Comparison of ENCODE assay signal across 9 cellular contexts in genomic region chr18:21194871-21195771, GRCh38. TPM values are rescaled to one million over a fixed set of nuclear protein-coding genes. Genes with fewer than 3 reads are reported as not detected.
DNase-seq lines count a peak whose midpoint lies in the region; ATAC-seq and TF ChIP-seq lines count a peak whose summit lies in the region.
"Had no signal": no experiment of that assay in that cellular context is flagged by ENCODE, and none has a peak within 500 bp of the region (broad histone marks: within the 10 kb centered on the region; RNA-seq: fewer than 3 reads in every experiment).

No MANE protein-coding gene starts in this region.

- no peaks in the 10 kb centered on the region for H4K20me1 ChIP-seq in KMS-11 (ENCODE audit: insufficient read depth)
- H4K20me1 ChIP-seq: BLaER1 had no signal

- DNase-seq in NCI-H1436 (lab: John Stamatoyannopoulos, UW): peak; percentile 17
- no peak for DNase-seq in NCI-H1436 treated with DMSO at 0.1 percent for 48 hours (lab: John Stamatoyannopoulos, UW)
- peak; percentile 26 for DNase-seq in SHP77 treated with DMSO at 0.1 percent for 48 hours (lab: John Stamatoyannopoulos, UW)
- DNase-seq in fibroblast of mammary gland (ENCODE audit: low read depth): peak; percentile 67
- no peak for DNase-seq in prostate gland (ENCODE audit: low spot score)
- DNase-seq in activated naive CD4-positive, alpha-beta T cell treated with anti-CD3 and anti-CD28 coated beads, Interleukin-2, amount 50 U/mL, for 72 hours (ENCODE audit: low spot score in 2 of 2): no peak

- H3K4me3 ChIP-seq in KMS-11 (IDR thresholded peaks at IDR 0.05; ENCODE audit: insufficient read depth, low read depth, low read length) (no peak overlapping the region), fibroblast of mammary gland (ENCODE audit: control insufficient read depth, low read depth, low read length) (no peak overlapping the region), prostate gland (no peak overlapping the region)
- H3K4me3 ChIP-seq: BLaER1 had no signal

- H3K79me2 ChIP-seq in KMS-11 (ENCODE audit: insufficient read depth, low read depth): no peaks in the 10 kb centered on the region

- peak overlapping the region; percentile 36; the same call in 1 of the 2 replicates for H3K4me2 ChIP-seq in KMS-11
- H3K4me2 ChIP-seq: BLaER1 had no signal

- H3K27ac ChIP-seq in KMS-11 (no peak overlapping the region), prostate gland (no peak overlapping the region)
- H3K27ac ChIP-seq: BLaER1 had no signal

- H3K4me1 ChIP-seq in KMS-11 (ENCODE audit: low read depth, poor library complexity, severe bottlenecking): no peaks in the 10 kb centered on the region
- no peaks in the 10 kb centered on the region for H3K4me1 ChIP-seq in prostate gland (replicated peaks)
- H3K4me1 ChIP-seq: BLaER1 had no signal

- intact Hi-C loops in prostate gland (cut with DNase I): loop anchor here (5.0 to 10.0 kb wide), 2 partner anchors 247 to 760 kb away; no protein-coding TSS in a partner anchor

- no peaks in the 10 kb centered on the region for H3K9me3 ChIP-seq in prostate gland
- H3K9me3 ChIP-seq: BLaER1 had no signal

- H3K27me3 ChIP-seq in KMS-11 (ENCODE audit: insufficient read depth, low read depth) (no peaks in the 10 kb centered on the region), prostate gland (replicated peaks; ENCODE audit: insufficient read depth) (no peaks in the 10 kb centered on the region)
- H3K27me3 ChIP-seq: BLaER1 had no signal

- H2AFZ ChIP-seq in KMS-11 (ENCODE audit: low read depth): no peak overlapping the region

- H3K36me3 ChIP-seq in KMS-11 (ENCODE audit: insufficient read depth) (no peaks in the 10 kb centered on the region), prostate gland (no peaks in the 10 kb centered on the region)
- H3K36me3 ChIP-seq: BLaER1 had no signal

- no peak overlapping the region for H3K27ac Mint-ChIP-seq in activated naive CD4-positive, alpha-beta T cell treated with anti-CD3 and anti-CD28 coated beads, Interleukin-2, amount 50 U/mL, for 72 hours

- TF ChIP-seq CTCF in KMS-11 (conservative IDR thresholded peaks at IDR 0.05; ENCODE audit: low read depth, low read length) (peak; percentile 82), fibroblast of mammary gland (conservative IDR thresholded peaks at IDR 0.05; ENCODE audit: control insufficient read depth, insufficient read depth, low read depth, low read length) (peak; percentile 66), prostate gland (IDR thresholded peaks at IDR 0.05) (peak in 3 of 4 experiments; percentile 67 to 77 (median 73))

- H3K36me3 Mint-ChIP-seq in activated naive CD4-positive, alpha-beta T cell treated with anti-CD3 and anti-CD28 coated beads, Interleukin-2, amount 50 U/mL, for 72 hours: no peaks in the 10 kb centered on the region

- TF ChIP-seq POLR2A in prostate gland (IDR thresholded peaks at IDR 0.05): no peak
- no peak for TF ChIP-seq POLR2A in GM18505 (IDR thresholded peaks at IDR 0.05; ENCODE audit: borderline replicate concordance, extremely low read depth, insufficient read depth, insufficient read length)

- no peak overlapping the region for H3K9ac ChIP-seq in KMS-11
- H3K9ac ChIP-seq: BLaER1 had no signal

- ATAC-seq in GM18505 (IDR thresholded peaks at IDR 0.05; ENCODE audit: unreplicated experiment): no peak
- ATAC-seq in activated naive CD4-positive, alpha-beta T cell treated with anti-CD3 and anti-CD28 coated beads, Interleukin-2, amount 50 U/mL, for 72 hours: no peak

- no peaks in the 10 kb centered on the region for H3K9me3 Mint-ChIP-seq in activated naive CD4-positive, alpha-beta T cell treated with anti-CD3 and anti-CD28 coated beads, Interleukin-2, amount 50 U/mL, for 72 hours

- 14% methylated on average over 4 of the region's 4 CpGs for WGBS in prostate gland

RNA-seq across cellular contexts. Expression of gene GREB1L, which starts 46.9 kb away (rescaled TPM):
- total RNA-seq in prostate gland: 10 to 100 TPM in 1 of 2 donors, 1 to 10 TPM in 1; 2.0 to 21.6 TPM
- total RNA-seq in activated naive CD4-positive, alpha-beta T cell treated with anti-CD3 and anti-CD28 coated beads, Interleukin-2, amount 50 U/mL, for 72 hours: not detected

Comparison
In these comparisons a context has a peak if more than half of its experiments do, and no peak if none do; other contexts are left out.
1. DNase-seq: peak in NCI-H1436 (single experiment), SHP77 treated with DMSO at 0.1 percent for 48 hours (single experiment) and fibroblast of mammary gland (single experiment); none in NCI-H1436 treated with DMSO at 0.1 percent for 48 hours (single experiment), prostate gland (single experiment) and activated naive CD4-positive, alpha-beta T cell treated with anti-CD3 and anti-CD28 coated beads, Interleukin-2, amount 50 U/mL, for 72 hours (0 of 2).
2. Peak in every context shown above with its lines, with median percentiles within 50 percentile points of each other: CTCF ChIP-seq.